ENCODE assay signal across 8 cellular contexts in genomic region chr5:142821733-142822487, GRCh38. TPM values are rescaled to one million over a fixed set of nuclear protein-coding genes. Genes with fewer than 3 reads are reported as not detected.
DNase-seq lines count a peak whose midpoint lies in the region; ATAC-seq and TF ChIP-seq lines count a peak whose summit lies in the region.

No MANE protein-coding gene starts in this region.

- H3K36me3 ChIP-seq in kidney epithelial cell (ENCODE audit: control insufficient read depth, insufficient read depth, low read length) (no peaks in the 10 kb centered on the region), sigmoid colon (no peaks in the 10 kb centered on the region)

- POLR2A ChIA-PET in HEK293T (lab: Yijun Ruan, JAX) = no interaction called here

- 10 to 53% methylated on average over 3 of the region's 3 CpGs for WGBS in sigmoid colon, 2 donors

- TF ChIP-seq EP300 in sigmoid colon (IDR thresholded peaks at IDR 0.05) = no peak

- TF ChIP-seq CTCF in kidney epithelial cell (IDR thresholded peaks at IDR 0.05; ENCODE audit: insufficient read depth, low read length, poor library complexity, severe bottlenecking) = no peak
- no peak for TF ChIP-seq CTCF in sigmoid colon (IDR thresholded peaks at IDR 0.05)

- CTCF ChIA-PET in HEK293T (lab: Yijun Ruan, JAX) = interaction anchor here (0.5 to 2.1 kb wide), 3 partner anchors 8 to 105 kb away, joined by 3 to 8 read pairs (median 4); no protein-coding TSS in a partner anchor

- peak overlapping the region; percentile 71 for H3K27ac Mint-ChIP-seq in activated CD4-positive, alpha-beta T cell treated with anti-CD3 and anti-CD28 coated beads, Interleukin-2, amount 10 ng/mL, durations not matched to agents 24 days and 14 days

- peaks cover 2% of the 10 kb centered on the region for H3K36me3 Mint-ChIP-seq in activated CD4-positive, alpha-beta T cell treated with anti-CD3 and anti-CD28 coated beads, Interleukin-2, amount 10 ng/mL, durations not matched to agents 24 days and 14 days (ENCODE audit: low read depth)

- H3K27ac ChIP-seq in sigmoid colon = no peak overlapping the region

- H3K4me3 ChIP-seq in kidney epithelial cell (ENCODE audit: low read depth, low read length) = no peak overlapping the region
- no peak overlapping the region for H3K4me3 ChIP-seq in sigmoid colon

- H3K4me3 Mint-ChIP-seq in activated CD4-positive, alpha-beta T cell treated with anti-CD3 and anti-CD28 coated beads, Interleukin-2, amount 10 ng/mL, durations not matched to agents 24 days and 14 days = peak overlapping the region; percentile 0

- TF ChIP-seq POLR2A in sigmoid colon (IDR thresholded peaks at IDR 0.05) = no peak

- peak; percentile 72 for ATAC-seq in HG03095 (IDR thresholded peaks at IDR 0.05; ENCODE audit: unreplicated experiment)
- ATAC-seq in SK-N-SH treated with all-trans-retinoic acid at 6 μM for 48 hours = peak; percentile 29

- no peaks in the 10 kb centered on the region for H3K9me3 Mint-ChIP-seq in activated CD4-positive, alpha-beta T cell treated with anti-CD3 and anti-CD28 coated beads, Interleukin-2, amount 10 ng/mL, durations not matched to agents 24 days and 14 days

- peaks cover 0 to 52% (median 43%) of the 10 kb centered on the region in 4 donors for H3K4me1 ChIP-seq in sigmoid colon

- H3K27me3 ChIP-seq in kidney epithelial cell (ENCODE audit: control insufficient read depth, insufficient read depth, low read length) (no peaks in the 10 kb centered on the region), sigmoid colon (no peaks in the 10 kb centered on the region)

- no peaks in the 10 kb centered on the region for H3K27me3 Mint-ChIP-seq in activated CD4-positive, alpha-beta T cell treated with anti-CD3 and anti-CD28 coated beads, Interleukin-2, amount 10 ng/mL, durations not matched to agents 24 days and 14 days

- intact Hi-C loops in activated CD4-positive, alpha-beta T cell treated with anti-CD3 and anti-CD28 coated beads, Interleukin-2, amount 10 ng/mL, durations not matched to agents 24 days and 14 days (cut with micrococcal nuclease) = loop anchor here (1.0 to 10.0 kb wide), 7 partner anchors 21 to 1350 kb away; partner anchors contain the start of genes ARHGAP26, KCTD16 and YIPF5
- intact Hi-C loops in sigmoid colon (cut with DNase I) = no loop called here

- no peak for DNase-seq in activated CD4-positive, alpha-beta T cell treated with anti-CD3 and anti-CD28 coated beads, Interleukin-2, amount 10 ng/mL, durations not matched to agents 24 days and 14 days
- DNase-seq in activated CD4-positive, alpha-beta T cell treated with anti-CD3 and anti-CD28 coated beads, Interleukin-2, amount 50 U/mL, for 1 hour = no peak
- DNase-seq in kidney epithelial cell (ENCODE audit: low read depth) (peak; percentile 89), SHP77 treated with DMSO at 0.1 percent for 48 hours (lab: John Stamatoyannopoulos, UW) (no peak), HEK293T (ENCODE audit: extremely low spot score) (no peak), sigmoid colon (no peak)

- H3K9me3 ChIP-seq in sigmoid colon = peaks cover 0 to 4% (median 0%) of the 10 kb centered on the region in 4 donors

- peaks cover 55% of the 10 kb centered on the region for H3K4me1 Mint-ChIP-seq in activated CD4-positive, alpha-beta T cell treated with anti-CD3 and anti-CD28 coated beads, Interleukin-2, amount 10 ng/mL, durations not matched to agents 24 days and 14 days

TF ChIP-seq in SK-N-SH treated with all-trans-retinoic acid at 6 μM for 48 hours, 23 proteins besides CTCF, POLR2A, EP300 and RAD21 (continues in another document):
- TF ChIP-seq TOX (CRISPR knock-in tag; IDR thresholded peaks at IDR 0.05; ENCODE audit: borderline replicate concordance) = no peak
- no peak for TF ChIP-seq TCF4 (CRISPR knock-in tag; IDR thresholded peaks at IDR 0.05; ENCODE audit: borderline replicate concordance)
- no peak for TF ChIP-seq PPARA (CRISPR knock-in tag; IDR thresholded peaks at IDR 0.05; ENCODE audit: borderline replicate concordance)
- TF ChIP-seq ZNF565 (CRISPR knock-in tag; conservative IDR thresholded peaks at IDR 0.05; ENCODE audit: low read depth) = no peak
- TF ChIP-seq GLIS3 (CRISPR knock-in tag; IDR thresholded peaks at IDR 0.05) = no peak
- TF ChIP-seq CSDC2 (CRISPR knock-in tag; IDR thresholded peaks at IDR 0.05) = no peak
- TF ChIP-seq ZNF70 (CRISPR knock-in tag; IDR thresholded peaks at IDR 0.05) = no peak
- no peak for TF ChIP-seq SNAI2 (CRISPR knock-in tag; IDR thresholded peaks at IDR 0.05)
- TF ChIP-seq ISL1 (CRISPR knock-in tag; IDR thresholded peaks at IDR 0.05) = peak; percentile 61
- TF ChIP-seq ZFP30 (CRISPR knock-in tag; IDR thresholded peaks at IDR 0.05) = no peak
- TF ChIP-seq ZC3H10 (CRISPR knock-in tag; IDR thresholded peaks at IDR 0.05) = peak; percentile 68
- TF ChIP-seq BACH2 (CRISPR knock-in tag; IDR thresholded peaks at IDR 0.05; ENCODE audit: borderline replicate concordance) = no peak
- no peak for TF ChIP-seq OSR1 (CRISPR knock-in tag; IDR thresholded peaks at IDR 0.05)
- no peak for TF ChIP-seq CREB5 (CRISPR knock-in tag; IDR thresholded peaks at IDR 0.05; ENCODE audit: low read depth)
- no peak for TF ChIP-seq ZFP3 (CRISPR knock-in tag; IDR thresholded peaks at IDR 0.05)

TF ChIP-seq in HEK293T, 16 proteins besides CTCF, POLR2A, EP300 and RAD21:
- no peak for TF ChIP-seq FOXK2 (IDR thresholded peaks at IDR 0.05)
- no peak for TF ChIP-seq BHLHE40 (IDR thresholded peaks at IDR 0.05; ENCODE audit: borderline replicate concordance)
- no peak for TF ChIP-seq FOXA1 (IDR thresholded peaks at IDR 0.05)
- no peak for TF ChIP-seq FOXM1 (IDR thresholded peaks at IDR 0.05; ENCODE audit: borderline replicate concordance)
- TF ChIP-seq CTBP1 (IDR thresholded peaks at IDR 0.05; ENCODE audit: borderline replicate concordance) = no peak
- no peak for TF ChIP-seq NFRKB (IDR thresholded peaks at IDR 0.05)
- TF ChIP-seq ARNT (IDR thresholded peaks at IDR 0.05) = no peak
- TF ChIP-seq TARDBP (IDR thresholded peaks at IDR 0.05) = no peak
- no peak for TF ChIP-seq SP1 (IDR thresholded peaks at IDR 0.05)
- no peak for TF ChIP-seq HDGF (IDR thresholded peaks at IDR 0.05; ENCODE audit: borderline replicate concordance)
- TF ChIP-seq LEF1 (IDR thresholded peaks at IDR 0.05; ENCODE audit: borderline replicate concordance) = no peak
- TF ChIP-seq SUZ12 (IDR thresholded peaks at IDR 0.05) = no peak
- no peak for TF ChIP-seq L3MBTL2 (conservative IDR thresholded peaks at IDR 0.05)
- no peak for TF ChIP-seq PKNOX1 (IDR thresholded peaks at IDR 0.05)
- TF ChIP-seq ZNF384 (IDR thresholded peaks at IDR 0.05) = no peak

RNA-seq across cellular contexts. Expression of gene ARHGAP26, which starts 51.7 kb away (rescaled TPM):
- total RNA-seq in activated CD4-positive, alpha-beta T cell treated with anti-CD3 and anti-CD28 coated beads, Interleukin-2, amount 10 ng/mL, durations not matched to agents 24 days and 14 days = 12.7 and 15.3 TPM in 2 replicates
- 4.5 and 8.6 TPM in 2 replicates for total RNA-seq in kidney epithelial cell
- total RNA-seq in sigmoid colon = 10 to 100 TPM; 13.3 to 25.5 (median 21.7) TPM
- 10 to 100 TPM in 1 of 3 donors, 1 to 10 TPM in 2; 5.4 to 19.1 (median 9.0) TPM for polyA plus RNA-seq in sigmoid colon
